8 cellular contexts compared by ENCODE assay signal in genomic region chr6:131134220-131134831, GRCh38. TPM values are rescaled to one million over a fixed set of nuclear protein-coding genes. Genes with fewer than 3 reads are reported as not detected.
A peak's percentile ranks its signal among the peaks of the same experiment; 100 is the strongest.
DNase-seq lines count a peak whose midpoint lies in the region; ATAC-seq and TF ChIP-seq lines count a peak whose summit lies in the region.

No MANE protein-coding gene starts in this region.

- TF ChIP-seq CTCF in RWPE2 (IDR thresholded peaks at IDR 0.05; ENCODE audit: poor library complexity, severe bottlenecking) (no peak), fibroblast of mammary gland (conservative IDR thresholded peaks at IDR 0.05; ENCODE audit: control insufficient read depth, insufficient read depth, low read depth, low read length) (no peak)

- H3K27ac ChIP-seq in RWPE2 (ENCODE audit: poor library complexity, severe bottlenecking) (no peak overlapping the region), rectal smooth muscle tissue (ENCODE audit: low read depth, low read length) (peak overlapping the region; percentile 89)

- H3K4me3 ChIP-seq in RWPE2 (ENCODE audit: severe bottlenecking): peak overlapping the region; percentile 75
- H3K4me3 ChIP-seq in fibroblast of mammary gland (ENCODE audit: control insufficient read depth, low read depth, low read length): peak overlapping the region; percentile 63
- no peak overlapping the region for H3K4me3 ChIP-seq in rectal smooth muscle tissue (ENCODE audit: low read length)

- H3K27me3 ChIP-seq in RWPE2 (ENCODE audit: insufficient read depth, poor library complexity, severe bottlenecking) (no peaks in the 10 kb centered on the region), rectal smooth muscle tissue (ENCODE audit: control insufficient read depth, insufficient read depth, low read length) (no peaks in the 10 kb centered on the region)

- DNase-seq in Caki2 (ENCODE audit: low read depth) (peak; percentile 4), RWPE2 (ENCODE audit: low spot score) (no peak), fibroblast of mammary gland (ENCODE audit: low read depth) (no peak), GDM1 (lab: John Stamatoyannopoulos, UW) (no peak), NOMO-1 (lab: John Stamatoyannopoulos, UW; ENCODE audit: unreplicated experiment in 2 of 2) (no peak)

- H3K36me3 ChIP-seq in RWPE2 (ENCODE audit: low read depth) (no peaks in the 10 kb centered on the region), rectal smooth muscle tissue (ENCODE audit: control insufficient read depth, insufficient read depth, low read length) (no peaks in the 10 kb centered on the region)

- H3K4me1 ChIP-seq in RWPE2 (ENCODE audit: insufficient read depth, poor library complexity, severe bottlenecking) (peaks cover 7% of the 10 kb centered on the region), rectal smooth muscle tissue (ENCODE audit: control insufficient read depth, insufficient read depth, low read length) (peaks cover 9% of the 10 kb centered on the region)

- no peaks in the 10 kb centered on the region for H3K9me3 ChIP-seq in RWPE2 (ENCODE audit: severe bottlenecking)

- ATAC-seq in RWPE2 (ENCODE audit: low read depth): no peak
- ATAC-seq in GM18909 (IDR thresholded peaks at IDR 0.05; ENCODE audit: poor library complexity, unreplicated experiment): no peak
- ATAC-seq in GM19395 (IDR thresholded peaks at IDR 0.05; ENCODE audit: unreplicated experiment): no peak

- in situ Hi-C loops in Caki2 (cut with HindIII; ENCODE audit: low pct_unique_long_range_greater_than_20kb, low sequenced_read_pairs): no loop called here

- H3K9ac ChIP-seq in rectal smooth muscle tissue (ENCODE audit: low read length): peak overlapping the region; percentile 6

RNA-seq across cellular contexts. Expression of gene AKAP7, which starts 0.9 kb away (rescaled TPM):
- 12.8 and 15.4 TPM in 2 replicates for total RNA-seq in Caki2 (2014; rRNA removed; shearing (Covaris generic); ENCODE audit: low replicate concordance)
